In genomic region chr3:128841926-128842920, GRCh38 we compare ENCODE assay signal across 20 cellular contexts.
"Had no signal": no experiment of that assay in that cellular context is flagged by ENCODE, and none has a peak within 500 bp of the region (broad histone marks: within the 10 kb centered on the region; RNA-seq: fewer than 3 reads in every experiment).

No MANE protein-coding gene starts in this region.

- H3K27ac Mint-ChIP-seq: activated B cell treated with CpG ODN at 0.5 μM for 24 hours; activated CD4-positive, alpha-beta memory T cell treated with anti-CD3 and anti-CD28 coated beads for 36 hours; activated CD4-positive, alpha-beta T cell treated with anti-CD3 and anti-CD28 coated beads for 36 hours; activated naive CD4-positive, alpha-beta T cell treated with anti-CD3 and anti-CD28 coated beads, Interleukin-2, amount 50 U/mL, for 24 hours had no signal

- H3K27me3 ChIP-seq: adrenal gland, foreskin keratinocyte, upper lobe of right lung had no signal

- H3K4me3 ChIP-seq: adrenal gland, lung, upper lobe of right lung had no signal

- DNase-seq: activated B cell treated with CpG ODN at 0.5 μM for 24 hours; activated CD4-positive, alpha-beta memory T cell treated with anti-CD3 and anti-CD28 coated beads for 36 hours; activated CD4-positive, alpha-beta T cell treated with anti-CD3 and anti-CD28 coated beads for 36 hours; activated gamma-delta T cell; adrenal gland; effector memory CD4-positive, alpha-beta T cell; foreskin keratinocyte; kidney; naive B cell; retina; stimulated activated CD4-positive, alpha-beta T cell treated with anti-CD3 and anti-CD28 coated beads, Interleukin-4, amount 100 ng/mL, for 1 hour; stimulated activated naive CD8-positive, alpha-beta T cell treated with anti-CD3 and anti-CD28 coated beads, Interleukin-15, Interleukin-2, amounts not matched to agents 100 U/mL and 50 U/mL, for 24 hours; T-helper 1 cell; upper lobe of right lung had no signal

- H3K36me3 Mint-ChIP-seq: activated CD4-positive, alpha-beta memory T cell treated with anti-CD3 and anti-CD28 coated beads for 36 hours; activated naive CD4-positive, alpha-beta T cell treated with anti-CD3 and anti-CD28 coated beads, Interleukin-2, amount 50 U/mL, for 24 hours; naive B cell had no signal

- H3K36me3 ChIP-seq: adrenal gland, upper lobe of right lung had no signal

- FAIRE-seq: astrocyte, colon, kidney had no signal

- H3K9me3 ChIP-seq: adrenal gland, upper lobe of right lung had no signal

- H3K4me3 Mint-ChIP-seq: activated B cell treated with CpG ODN at 0.5 μM for 24 hours; activated CD4-positive, alpha-beta memory T cell treated with anti-CD3 and anti-CD28 coated beads for 36 hours; activated CD4-positive, alpha-beta T cell treated with anti-CD3 and anti-CD28 coated beads for 36 hours; activated naive CD4-positive, alpha-beta T cell treated with anti-CD3 and anti-CD28 coated beads, Interleukin-2, amount 50 U/mL, for 24 hours; central memory CD8-positive, alpha-beta T cell had no signal

- ATAC-seq: activated CD4-positive, alpha-beta T cell treated with anti-CD3 and anti-CD28 coated beads for 36 hours; foreskin keratinocyte; left lobe of liver; stimulated activated naive CD8-positive, alpha-beta T cell treated with anti-CD3 and anti-CD28 coated beads, Interleukin-15, Interleukin-2, amounts not matched to agents 100 U/mL and 50 U/mL, for 24 hours; upper lobe of right lung had no signal

- H3K27me3 Mint-ChIP-seq: activated B cell treated with CpG ODN at 0.5 μM for 24 hours; activated CD4-positive, alpha-beta memory T cell treated with anti-CD3 and anti-CD28 coated beads for 36 hours; activated CD4-positive, alpha-beta T cell treated with anti-CD3 and anti-CD28 coated beads for 36 hours; activated naive CD4-positive, alpha-beta T cell treated with anti-CD3 and anti-CD28 coated beads, Interleukin-2, amount 50 U/mL, for 24 hours; central memory CD8-positive, alpha-beta T cell; naive B cell had no signal

- H3K27ac ChIP-seq: adrenal gland, foreskin keratinocyte, upper lobe of right lung had no signal

- H3K4me1 ChIP-seq: foreskin keratinocyte had no signal
